Comparison of ENCODE assay signal across 1 cellular context in the genomic region with DNA sequence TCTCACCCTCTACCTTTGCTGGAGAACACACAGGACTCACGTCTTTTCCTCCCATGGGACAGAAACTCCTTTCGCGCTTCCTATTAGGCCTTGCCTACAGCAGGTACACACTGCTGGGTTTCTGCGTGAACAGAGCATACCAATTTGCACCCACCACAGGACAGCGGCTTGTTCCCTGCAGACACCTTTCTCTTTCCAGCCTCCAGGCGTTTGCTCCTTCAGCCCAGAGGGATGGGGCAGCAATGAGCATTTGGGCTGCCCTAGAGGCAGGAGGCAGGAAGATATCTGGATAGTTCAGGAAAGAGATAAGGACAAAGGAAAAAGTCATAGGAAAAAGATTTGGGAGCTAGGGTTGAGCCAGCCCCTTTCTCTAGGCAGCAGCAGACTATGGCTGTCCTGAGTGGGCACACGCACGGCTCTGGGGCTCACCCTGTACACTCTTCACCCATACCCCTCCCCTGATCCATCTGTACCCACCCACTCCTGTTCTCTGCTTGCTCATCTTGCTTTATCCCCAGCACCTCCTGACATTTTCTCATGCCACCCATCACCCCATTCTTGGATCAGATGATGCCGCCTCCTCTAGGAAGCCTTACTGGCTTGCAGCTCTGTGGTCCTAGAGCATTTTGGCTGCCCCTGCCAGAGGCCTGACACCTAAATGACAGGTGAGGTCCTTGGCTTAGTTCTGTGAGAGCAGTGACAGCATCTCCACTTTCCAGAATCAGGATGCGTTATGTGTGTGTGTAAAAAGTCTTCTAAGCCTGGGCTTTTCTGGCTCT.
TF ChIP-seq lines count a peak whose summit lies in the region.

No MANE protein-coding gene starts in this region.

TF ChIP-seq in GM23338, 12 proteins besides CTCF, POLR2A, EP300 and RAD21 (continued from another document):
- no peak for TF ChIP-seq ETS1 (IDR thresholded peaks at IDR 0.05)
